ENCODE assay signal across 10 cellular contexts in genomic region chr11:71251159-71251721, GRCh38. TPM values are rescaled to one million over a fixed set of nuclear protein-coding genes. Genes with fewer than 3 reads are reported as not detected.
DNase-seq lines count a peak whose midpoint lies in the region; ATAC-seq, FAIRE-seq and TF ChIP-seq lines count a peak whose summit lies in the region.
"Had no signal": no experiment of that assay in that cellular context is flagged by ENCODE, and none has a peak within 500 bp of the region (broad histone marks: within the 10 kb centered on the region; RNA-seq: fewer than 3 reads in every experiment).

No MANE protein-coding gene starts in this region.

- no peak overlapping the region for H3K27ac Mint-ChIP-seq in astrocyte (ENCODE audit: unreplicated experiment)

- TF ChIP-seq POLR2A in thyroid gland (IDR thresholded peaks at IDR 0.05) (no peak), testis (IDR thresholded peaks at IDR 0.05) (no peak)

- intact Hi-C loops in left colon (cut with DNase I, micrococcal nuclease): no loop called here
- intact Hi-C loops in thyroid gland (cut with DNase I): loop anchor here (5.0 kb wide), 1 partner anchor 109 kb away; no protein-coding TSS in a partner anchor
- intact Hi-C loops in testis (cut with DNase I; ENCODE audit: low total_unique reads): no loop called here

- H3K9me3 Mint-ChIP-seq in astrocyte (ENCODE audit: unreplicated experiment): no peaks in the 10 kb centered on the region

- TF ChIP-seq CTCF in astrocyte (IDR thresholded peaks at IDR 0.05; ENCODE audit: insufficient read depth, low read depth, low read length): no peak
- no peak for TF ChIP-seq CTCF in thyroid gland (IDR thresholded peaks at IDR 0.05)
- no peak for TF ChIP-seq CTCF in testis (IDR thresholded peaks at IDR 0.05)

- no peaks in the 10 kb centered on the region for H3K36me3 Mint-ChIP-seq in astrocyte (ENCODE audit: low read depth, unreplicated experiment)

- H3K27me3 ChIP-seq in astrocyte (ENCODE audit: insufficient read depth, low read length) (peaks cover 47% of the 10 kb centered on the region), thyroid gland (no peaks in the 10 kb centered on the region), testis (no peaks in the 10 kb centered on the region)

- H3K9me3 ChIP-seq in astrocyte (ENCODE audit: insufficient read depth, low read depth, low read length) (no peaks in the 10 kb centered on the region), thyroid gland (no peaks in the 10 kb centered on the region), testis (no peaks in the 10 kb centered on the region)

- FAIRE-seq in astrocyte (lab: Jason Lieb, UNC): no peak

- peaks cover 51% of the 10 kb centered on the region for H3K27me3 Mint-ChIP-seq in astrocyte (ENCODE audit: low read depth, unreplicated experiment)

- DNase-seq in NCI-H345 (lab: John Stamatoyannopoulos, UW) (peak; percentile 46), NCI-H345 treated with DMSO at 0.1 percent for 48 hours (lab: John Stamatoyannopoulos, UW; ENCODE audit: unreplicated experiment) (no peak), astrocyte (ENCODE audit: low read depth) (no peak), left colon (peak in 1 of 2 donors; percentile 53), thyroid gland (peak; percentile 73 to 77), testis (no peak), midbrain (lab: John Stamatoyannopoulos, UW) (no peak)
- DNase-seq in activated CD4-positive, alpha-beta T cell treated with anti-CD3 and anti-CD28 coated beads, Interleukin-2, amount 50 U/mL, for 4 hours: no peak
- DNase-seq: GOT3 had no signal

- WGBS in thyroid gland, 2 donors: 0 to 8% methylated on average over 6 to 15 of the region's 63 CpGs
- 8 to 15% methylated on average over 7 to 28 of the region's 63 CpGs for WGBS in testis, 2 donors

- H3K4me1 Mint-ChIP-seq in astrocyte (ENCODE audit: low read depth, unreplicated experiment): peaks cover 11% of the 10 kb centered on the region

- peaks cover 12% of the 10 kb centered on the region for H3K4me1 ChIP-seq in astrocyte (ENCODE audit: insufficient read depth, low read length)
- H3K4me1 ChIP-seq in thyroid gland: peaks cover 55 to 63% of the 10 kb centered on the region in 2 donors
- H3K4me1 ChIP-seq in testis: peaks cover 3% of the 10 kb centered on the region
- H3K4me1 ChIP-seq: parathyroid adenoma had no signal

- H3K36me3 ChIP-seq in astrocyte (ENCODE audit: insufficient read depth, low read length): no peaks in the 10 kb centered on the region
- no peaks in the 10 kb centered on the region for H3K36me3 ChIP-seq in thyroid gland
- H3K36me3 ChIP-seq in testis (ENCODE audit: low read depth, missing control alignments): no peaks in the 10 kb centered on the region

- peak overlapping the region; percentile 84 for H3K4me2 ChIP-seq in astrocyte (ENCODE audit: low read length)

- H4K20me1 ChIP-seq in astrocyte (ENCODE audit: insufficient read depth, low read length): no peaks in the 10 kb centered on the region

- no peak overlapping the region for H2AFZ ChIP-seq in astrocyte (ENCODE audit: low read depth, low read length)
- H2AFZ ChIP-seq: parathyroid adenoma had no signal

- H3K4me3 Mint-ChIP-seq in astrocyte (ENCODE audit: unreplicated experiment): peak overlapping the region; percentile 82

- no peak overlapping the region for H3K27ac ChIP-seq in astrocyte (ENCODE audit: low read depth, low read length)
- peak overlapping the region in 2 of 3 donors; percentile 28 to 90 for H3K27ac ChIP-seq in thyroid gland
- no peak overlapping the region for H3K27ac ChIP-seq in testis
- H3K27ac ChIP-seq: parathyroid adenoma had no signal

- no peaks in the 10 kb centered on the region for H3K79me2 ChIP-seq in astrocyte (ENCODE audit: insufficient read depth, low read length)
- H3K79me2 ChIP-seq: parathyroid adenoma had no signal

- no peak overlapping the region for H3K9ac ChIP-seq in astrocyte (ENCODE audit: low read length)
- H3K9ac ChIP-seq: parathyroid adenoma had no signal

- H3K4me3 ChIP-seq in astrocyte (ENCODE audit: insufficient read depth, low read depth, low read length) (no peak overlapping the region), thyroid gland (replicated peaks in 1 of 3) (peak overlapping the region; percentile 18 to 56 (median 56)), testis (peak overlapping the region in 1 of 2 donors; percentile 39)

- peak; percentile 32 for ATAC-seq in left colon

RNA-seq across cellular contexts. Expression of gene SHANK2, which starts 1.1 kb away (rescaled TPM):
- 6.4 and 10.1 TPM in 2 replicates for total RNA-seq in astrocyte
- 10 to 100 TPM; 28.6 to 43.0 TPM for total RNA-seq in left colon
- total RNA-seq in thyroid gland: 100 to 1,000 TPM in 1 of 4 donors, 10 to 100 TPM in 3; 55.6 to 126 (median 90.8) TPM
- 10 to 100 TPM in 1 of 2 donors, 1 to 10 TPM in 1; 8.0 to 13.9 TPM for total RNA-seq in testis
- polyA plus RNA-seq in testis (ENCODE audit: insufficient read depth, low read depth, low replicate concordance): 4.3 TPM

Comparison
In these comparisons a context has a peak if more than half of its experiments do, and no peak if none do; other contexts are left out.
1. DNase-seq: peak in NCI-H345 (single experiment) and thyroid gland (2 of 2); none in NCI-H345 treated with DMSO at 0.1 percent for 48 hours (single experiment), astrocyte (single experiment), testis (single experiment), midbrain (single experiment) and activated CD4-positive, alpha-beta T cell treated with anti-CD3 and anti-CD28 coated beads, Interleukin-2, amount 50 U/mL, for 4 hours (0 of 2).
2. H3K27ac ChIP-seq: peak in thyroid gland (2 of 3); none in astrocyte (single experiment) and testis (0 of 2).